8 cellular contexts compared by ENCODE assay signal in the genomic region with DNA sequence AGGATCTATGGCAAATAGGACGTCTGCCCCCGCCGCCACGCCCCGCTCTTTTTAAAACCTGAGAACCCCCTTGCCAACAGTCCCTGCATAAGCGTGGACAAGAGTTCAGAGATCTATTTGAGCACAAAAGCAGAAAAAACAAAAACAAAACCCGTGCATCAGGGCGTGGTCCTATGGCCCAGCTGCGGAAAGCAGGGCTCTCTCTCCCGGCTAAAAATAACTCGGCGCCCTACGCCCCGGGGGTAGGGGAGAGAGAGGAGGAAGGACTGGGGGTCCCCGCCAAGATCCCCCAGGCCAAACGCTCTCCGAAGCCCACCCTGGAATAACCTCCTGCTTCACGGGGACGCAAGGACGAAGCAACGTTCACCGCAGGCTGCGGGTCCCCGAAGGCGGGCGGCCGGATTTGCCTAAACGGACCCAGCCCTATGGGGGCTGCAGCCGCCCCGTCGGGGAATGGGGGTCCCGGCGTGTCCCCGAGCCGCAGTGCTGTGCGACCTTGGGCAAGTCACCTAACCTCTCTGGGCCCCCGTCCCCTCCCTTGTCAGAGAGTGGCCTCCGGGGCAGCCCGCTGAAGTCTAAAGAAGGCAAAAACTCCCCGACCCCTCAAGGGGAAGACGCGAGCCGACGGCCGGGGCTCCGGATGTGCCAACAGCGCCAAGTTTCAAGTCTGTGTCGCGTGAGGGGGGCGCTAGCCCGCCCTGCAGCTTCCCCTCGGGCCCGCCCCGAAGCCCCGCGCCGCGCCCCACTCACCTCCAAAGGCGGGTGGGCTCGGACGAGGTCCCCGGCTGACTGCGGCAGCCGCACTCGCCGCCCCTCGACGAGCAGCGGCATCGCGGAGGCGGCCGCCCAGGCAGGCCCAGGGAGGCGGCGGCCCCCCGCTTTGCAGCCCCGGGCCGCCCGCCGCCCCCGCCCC.
DNase-seq lines count a peak whose midpoint lies in the region; ATAC-seq lines count a peak whose summit lies in the region.

No MANE protein-coding gene starts in this region.

- no peaks in the 10 kb centered on the region for H3K27me3 ChIP-seq in NT2/D1 (ENCODE audit: insufficient read depth, insufficient read length)
- H3K27me3 ChIP-seq in layer of hippocampus (ENCODE audit: control insufficient read depth, insufficient read depth, low read length): no peaks in the 10 kb centered on the region

- no peaks in the 10 kb centered on the region for H3K4me1 ChIP-seq in NT2/D1 (ENCODE audit: insufficient read depth, insufficient read length)

- no peaks in the 10 kb centered on the region for H3K9me3 ChIP-seq in NT2/D1 (ENCODE audit: insufficient read depth, low read length)

- H3K4me3 ChIP-seq in NT2/D1 (ENCODE audit: insufficient read length, low read depth): peak overlapping the region; percentile 93

- H3K27ac ChIP-seq in layer of hippocampus (ENCODE audit: low read depth, low read length): peak overlapping the region; percentile 75

- ATAC-seq in GM18520 (IDR thresholded peaks at IDR 0.05; ENCODE audit: unreplicated experiment): peak; percentile 40
- peak; percentile 64 for ATAC-seq in HG02970 (IDR thresholded peaks at IDR 0.05; ENCODE audit: low FRiP score, unreplicated experiment)

- peak overlapping the region; percentile 89 for H3K9ac ChIP-seq in NT2/D1 (ENCODE audit: insufficient read length, low read depth)

- peaks cover 20% of the 10 kb centered on the region for H3K36me3 ChIP-seq in NT2/D1 (ENCODE audit: insufficient read depth, insufficient read length, low read length)

- DNase-seq in AG20443 (ENCODE audit: low spot score) (peak; percentile 45), NT2/D1 (ENCODE audit: low read depth, low spot score) (peak; percentile 32), astrocyte of the hippocampus (ENCODE audit: low read depth, low spot score) (peak; percentile 28), NCI-H1694 treated with DMSO at 0.1 percent for 48 hours (lab: John Stamatoyannopoulos, UW) (no peak)
- DNase-seq in stimulated activated CD8-positive, alpha-beta memory T cell treated with anti-CD3 and anti-CD28 coated beads, Interleukin-12 subunit alpha, Interleukin-12 subunit beta, amount 100 ng/mL, for 1 hour (ENCODE audit: low read depth): peak; percentile 47
